ENCODE assay signal across 8 cellular contexts in the genomic region with DNA sequence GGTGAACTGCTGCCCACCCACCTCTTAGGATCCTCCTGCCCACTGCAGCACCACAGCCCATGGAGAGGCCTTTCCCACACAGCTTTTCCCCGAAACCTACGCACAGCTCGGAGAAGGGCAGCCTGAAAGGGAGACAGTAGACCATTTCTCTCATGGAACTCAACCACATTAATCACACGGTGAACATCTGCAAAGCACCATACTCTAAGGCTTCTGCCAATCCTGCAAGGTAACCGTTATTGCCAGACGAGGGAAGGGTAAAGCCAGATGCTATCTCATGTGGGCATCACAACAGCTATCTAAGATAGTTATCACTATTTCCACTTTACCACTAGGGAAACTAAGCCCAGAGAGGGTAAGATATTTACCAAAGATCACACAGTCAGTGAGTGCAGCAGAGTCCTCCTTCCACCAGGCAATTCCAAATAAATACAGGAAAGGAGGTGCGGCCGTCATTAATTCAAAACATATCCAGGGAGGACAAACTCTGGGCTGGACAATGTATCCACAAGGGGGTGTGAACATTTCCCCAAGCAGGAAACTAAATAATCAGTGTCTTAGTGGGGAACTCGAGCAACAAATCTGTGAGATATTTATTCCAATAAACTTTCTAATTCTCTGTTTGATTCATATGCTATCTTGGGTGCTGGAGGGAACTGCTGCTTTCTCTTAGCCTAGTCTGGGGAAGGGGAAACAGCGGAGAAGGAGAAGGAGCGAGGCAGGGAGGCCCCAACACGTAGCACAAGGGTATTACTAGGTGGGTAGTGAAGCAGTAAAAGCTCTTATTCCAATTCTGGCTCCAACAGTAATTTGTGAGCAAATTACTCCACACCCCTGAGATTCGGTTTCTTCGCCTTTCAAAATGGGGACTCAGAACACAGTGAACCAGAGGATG. TPM values are rescaled to one million over a fixed set of nuclear protein-coding genes. Genes with fewer than 3 reads are reported as not detected.
DNase-seq lines count a peak whose midpoint lies in the region; ATAC-seq and TF ChIP-seq lines count a peak whose summit lies in the region.

No MANE protein-coding gene starts in this region.

- no peak for DNase-seq in GM23338 (ENCODE audit: low spot score)
- no peak for DNase-seq in WERI-Rb-1
- DNase-seq in right atrium auricular region (ENCODE audit: low spot score): no peak
- DNase-seq in stimulated activated effector memory CD8-positive, alpha-beta T cell treated with anti-CD3 and anti-CD28 coated beads, Interleukin-12 subunit alpha, Interleukin-12 subunit beta, amount 100 ng/mL, for 72 hours (ENCODE audit: low spot score in 2 of 2): no peak
- DNase-seq in NCI-H345 (lab: John Stamatoyannopoulos, UW): no peak
- no peak for DNase-seq in caudate nucleus (lab: John Stamatoyannopoulos, UW)

- no peaks in the 10 kb centered on the region for H3K9me3 Mint-ChIP-seq in GM23338
- H3K9me3 Mint-ChIP-seq in stimulated activated effector memory CD8-positive, alpha-beta T cell treated with anti-CD3 and anti-CD28 coated beads, Interleukin-12 subunit alpha, Interleukin-12 subunit beta, amount 100 ng/mL, for 72 hours: no peaks in the 10 kb centered on the region

- H3K27me3 Mint-ChIP-seq in GM23338 (ENCODE audit: insufficient read depth, low read depth, poor library complexity): peaks cover 7% of the 10 kb centered on the region

- H3K4me3 ChIP-seq in GM23338: peak overlapping the region; percentile 90
- H3K4me3 ChIP-seq in WERI-Rb-1 (ENCODE audit: low read depth, low read length): peak overlapping the region; percentile 97
- H3K4me3 ChIP-seq in right atrium auricular region: peak overlapping the region; percentile 96 to 98

- peaks cover 2% of the 10 kb centered on the region for H3K36me3 ChIP-seq in GM23338 (ENCODE audit: insufficient read depth)
- H3K36me3 ChIP-seq in WERI-Rb-1: peaks cover 3% of the 10 kb centered on the region
- peaks cover 2% of the 10 kb centered on the region for H3K36me3 ChIP-seq in right atrium auricular region

- H3K4me1 ChIP-seq in GM23338 (ENCODE audit: insufficient read depth) (peaks cover 16% of the 10 kb centered on the region), right atrium auricular region (peaks cover 0 to 31% of the 10 kb centered on the region in 2 donors)

- H3K27ac ChIP-seq in GM23338 (ENCODE audit: low read depth): peak overlapping the region; percentile 53; the same call in 1 of the 2 replicates
- H3K27ac ChIP-seq in WERI-Rb-1: peak overlapping the region; percentile 61
- H3K27ac ChIP-seq in right atrium auricular region: peak overlapping the region; percentile 77 to 85
- no peak overlapping the region for H3K27ac ChIP-seq in caudate nucleus (ENCODE audit: low read depth, low read length)

- H3K27me3 ChIP-seq in GM23338 (ENCODE audit: insufficient read depth) (no peaks in the 10 kb centered on the region), WERI-Rb-1 (ENCODE audit: insufficient read depth, low read depth, severe bottlenecking) (no peaks in the 10 kb centered on the region), right atrium auricular region (no peaks in the 10 kb centered on the region)

- TF ChIP-seq CTCF in GM23338 (conservative IDR thresholded peaks at IDR 0.05; ENCODE audit: low read depth in 2 of 2): no peak
- no peak for TF ChIP-seq CTCF in WERI-Rb-1 (IDR thresholded peaks at IDR 0.05; ENCODE audit: low read depth, low read length)
- no peak for TF ChIP-seq CTCF in right atrium auricular region (IDR thresholded peaks at IDR 0.05)

- H3K79me2 ChIP-seq in GM23338 (replicated peaks; ENCODE audit: insufficient read depth): peaks cover 55% of the 10 kb centered on the region

- H3F3A ChIP-seq in GM23338 (replicated peaks; ENCODE audit: low read depth): 0 out of 2 replicates have a peak, but pooled peaks cover 8% of the 10 kb centered on the region

- peak overlapping the region; percentile 85 for H3K4me2 ChIP-seq in GM23338

- no peak overlapping the region for H2AFZ ChIP-seq in GM23338

- ATAC-seq in GM23338 (peak; percentile 5; the same call in 2 of the 3 replicates), HG03457 (IDR thresholded peaks at IDR 0.05; ENCODE audit: unreplicated experiment) (no peak), HG02870 (IDR thresholded peaks at IDR 0.05; ENCODE audit: unreplicated experiment) (no peak)
- ATAC-seq in stimulated activated effector memory CD8-positive, alpha-beta T cell treated with anti-CD3 and anti-CD28 coated beads, Interleukin-12 subunit alpha, Interleukin-12 subunit beta, amount 100 ng/mL, for 72 hours: no peak

- peak overlapping the region; percentile 95 for H3K4me3 Mint-ChIP-seq in GM23338
- peak overlapping the region; percentile 91 for H3K4me3 Mint-ChIP-seq in stimulated activated effector memory CD8-positive, alpha-beta T cell treated with anti-CD3 and anti-CD28 coated beads, Interleukin-12 subunit alpha, Interleukin-12 subunit beta, amount 100 ng/mL, for 72 hours

- H3K4me1 Mint-ChIP-seq in GM23338: peaks cover 12% of the 10 kb centered on the region
- peaks cover 31% of the 10 kb centered on the region for H3K4me1 Mint-ChIP-seq in stimulated activated effector memory CD8-positive, alpha-beta T cell treated with anti-CD3 and anti-CD28 coated beads, Interleukin-12 subunit alpha, Interleukin-12 subunit beta, amount 100 ng/mL, for 72 hours

- H3K36me3 Mint-ChIP-seq in GM23338 (ENCODE audit: low read depth): peaks cover 24% of the 10 kb centered on the region
- H3K36me3 Mint-ChIP-seq in stimulated activated effector memory CD8-positive, alpha-beta T cell treated with anti-CD3 and anti-CD28 coated beads, Interleukin-12 subunit alpha, Interleukin-12 subunit beta, amount 100 ng/mL, for 72 hours: peaks cover 62% of the 10 kb centered on the region

- peak overlapping the region; percentile 94 for H3K27ac Mint-ChIP-seq in GM23338
- H3K27ac Mint-ChIP-seq in stimulated activated effector memory CD8-positive, alpha-beta T cell treated with anti-CD3 and anti-CD28 coated beads, Interleukin-12 subunit alpha, Interleukin-12 subunit beta, amount 100 ng/mL, for 72 hours: peak overlapping the region; percentile 96

- H3K9me3 ChIP-seq in WERI-Rb-1 (ENCODE audit: severe bottlenecking) (no peaks in the 10 kb centered on the region), right atrium auricular region (no peaks in the 10 kb centered on the region)

- H3K9me2 ChIP-seq in GM23338 (ENCODE audit: insufficient read depth): no peaks in the 10 kb centered on the region

- peaks cover 24% of the 10 kb centered on the region for H4K20me1 ChIP-seq in GM23338 (replicated peaks; ENCODE audit: insufficient read depth)

TF ChIP-seq in GM23338, 12 proteins besides CTCF, POLR2A, EP300 and RAD21 (continues in another document):
- TF ChIP-seq, protein P1, sequence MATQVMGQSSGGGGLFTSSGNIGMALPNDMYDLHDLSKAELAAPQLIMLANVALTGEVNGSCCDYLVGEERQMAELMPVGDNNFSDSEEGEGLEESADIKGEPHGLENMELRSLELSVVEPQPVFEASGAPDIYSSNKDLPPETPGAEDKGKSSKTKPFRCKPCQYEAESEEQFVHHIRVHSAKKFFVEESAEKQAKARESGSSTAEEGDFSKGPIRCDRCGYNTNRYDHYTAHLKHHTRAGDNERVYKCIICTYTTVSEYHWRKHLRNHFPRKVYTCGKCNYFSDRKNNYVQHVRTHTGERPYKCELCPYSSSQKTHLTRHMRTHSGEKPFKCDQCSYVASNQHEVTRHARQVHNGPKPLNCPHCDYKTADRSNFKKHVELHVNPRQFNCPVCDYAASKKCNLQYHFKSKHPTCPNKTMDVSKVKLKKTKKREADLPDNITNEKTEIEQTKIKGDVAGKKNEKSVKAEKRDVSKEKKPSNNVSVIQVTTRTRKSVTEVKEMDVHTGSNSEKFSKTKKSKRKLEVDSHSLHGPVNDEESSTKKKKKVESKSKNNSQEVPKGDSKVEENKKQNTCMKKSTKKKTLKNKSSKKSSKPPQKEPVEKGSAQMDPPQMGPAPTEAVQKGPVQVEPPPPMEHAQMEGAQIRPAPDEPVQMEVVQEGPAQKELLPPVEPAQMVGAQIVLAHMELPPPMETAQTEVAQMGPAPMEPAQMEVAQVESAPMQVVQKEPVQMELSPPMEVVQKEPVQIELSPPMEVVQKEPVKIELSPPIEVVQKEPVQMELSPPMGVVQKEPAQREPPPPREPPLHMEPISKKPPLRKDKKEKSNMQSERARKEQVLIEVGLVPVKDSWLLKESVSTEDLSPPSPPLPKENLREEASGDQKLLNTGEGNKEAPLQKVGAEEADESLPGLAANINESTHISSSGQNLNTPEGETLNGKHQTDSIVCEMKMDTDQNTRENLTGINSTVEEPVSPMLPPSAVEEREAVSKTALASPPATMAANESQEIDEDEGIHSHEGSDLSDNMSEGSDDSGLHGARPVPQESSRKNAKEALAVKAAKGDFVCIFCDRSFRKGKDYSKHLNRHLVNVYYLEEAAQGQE (IDR thresholded peaks at IDR 0.05; ENCODE audit: unreplicated experiment): no peak
- TF ChIP-seq JUNB (IDR thresholded peaks at IDR 0.05; ENCODE audit: unreplicated experiment) (no peak), ZNF114 (CRISPR knock-in tag; IDR thresholded peaks at IDR 0.05) (no peak), POLR2AphosphoS5 (IDR thresholded peaks at IDR 0.05; ENCODE audit: low read depth) (no peak), NANOG (IDR thresholded peaks at IDR 0.05; ENCODE audit: borderline replicate concordance) (no peak), EZH2 (IDR thresholded peaks at IDR 0.05; ENCODE audit: low read depth, unreplicated experiment) (no peak), EZH2phosphoT487 (IDR thresholded peaks at IDR 0.05; ENCODE audit: unreplicated experiment) (no peak), ZNF331 (CRISPR knock-in tag; IDR thresholded peaks at IDR 0.05; ENCODE audit: low read depth) (no peak)
- TF ChIP-seq, protein P2, sequence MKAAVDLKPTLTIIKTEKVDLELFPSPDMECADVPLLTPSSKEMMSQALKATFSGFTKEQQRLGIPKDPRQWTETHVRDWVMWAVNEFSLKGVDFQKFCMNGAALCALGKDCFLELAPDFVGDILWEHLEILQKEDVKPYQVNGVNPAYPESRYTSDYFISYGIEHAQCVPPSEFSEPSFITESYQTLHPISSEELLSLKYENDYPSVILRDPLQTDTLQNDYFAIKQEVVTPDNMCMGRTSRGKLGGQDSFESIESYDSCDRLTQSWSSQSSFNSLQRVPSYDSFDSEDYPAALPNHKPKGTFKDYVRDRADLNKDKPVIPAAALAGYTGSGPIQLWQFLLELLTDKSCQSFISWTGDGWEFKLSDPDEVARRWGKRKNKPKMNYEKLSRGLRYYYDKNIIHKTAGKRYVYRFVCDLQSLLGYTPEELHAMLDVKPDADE (IDR thresholded peaks at IDR 0.05): no peak

RNA-seq across cellular contexts. Expression of gene TMEM186, which starts 0.7 kb away (rescaled TPM):
- total RNA-seq in GM23338 (2014; rRNA removed; shearing (Covaris generic)): 8.3 and 11.2 TPM in 2 replicates
- 11.7 and 14.8 TPM in 2 replicates for polyA plus RNA-seq in GM23338 (2016; fragmentation: Nextera tagmentation; extraction: Ambion mirVana)
- 1 to 10 TPM; 6.3 to 7.6 TPM for total RNA-seq in right atrium auricular region

RNA-seq across cellular contexts. Expression of gene PMM2, which starts 0.9 kb away (rescaled TPM):
- total RNA-seq in GM23338 (2014; rRNA removed; shearing (Covaris generic)): 38.2 and 45.1 TPM in 2 replicates
- 60.4 and 64.0 TPM in 2 replicates for polyA plus RNA-seq in GM23338 (2016; fragmentation: Nextera tagmentation; extraction: Ambion mirVana)
- total RNA-seq in right atrium auricular region: 10 to 100 TPM; 14.5 to 20.5 TPM
